20 cellular contexts compared by ENCODE assay signal in the genomic region with DNA sequence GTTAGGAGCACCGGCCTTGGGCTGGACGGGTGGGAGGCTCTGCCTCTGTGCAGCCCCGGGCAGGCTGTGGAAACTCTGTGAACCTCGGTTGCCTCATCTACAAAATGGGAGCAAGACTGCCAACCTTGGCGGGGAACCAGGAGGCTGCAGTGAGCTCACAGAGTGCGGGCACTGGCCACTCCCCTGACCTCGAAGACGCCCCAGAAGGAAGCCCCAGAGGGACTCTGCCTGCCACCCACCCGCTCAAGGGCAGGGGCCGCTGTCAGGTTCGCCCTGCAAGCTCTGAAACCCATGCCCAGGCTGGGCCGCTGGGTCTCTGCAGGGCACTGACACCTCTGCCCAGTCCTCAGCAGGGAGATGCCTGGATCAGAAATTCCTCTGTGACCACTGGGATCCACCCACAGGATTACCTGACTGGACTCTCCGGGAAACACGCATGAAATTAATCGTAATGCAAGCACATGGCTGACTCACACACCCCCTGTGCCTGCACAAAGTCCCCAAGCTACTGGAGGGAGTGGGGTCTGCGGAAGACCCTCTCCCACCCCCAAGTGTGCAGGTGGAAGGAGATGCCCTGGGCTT. TPM values are rescaled to one million over a fixed set of nuclear protein-coding genes. Genes with fewer than 3 reads are reported as not detected.
A peak's percentile ranks its signal among the peaks of the same experiment; 100 is the strongest.
DNase-seq lines count a peak whose midpoint lies in the region; ATAC-seq lines count a peak whose summit lies in the region.
"Had no signal": no experiment of that assay in that cellular context is flagged by ENCODE, and none has a peak within 500 bp of the region (broad histone marks: within the 10 kb centered on the region; RNA-seq: fewer than 3 reads in every experiment).

No MANE protein-coding gene starts in this region.

- peak; percentile 15 for DNase-seq in left cardiac atrium
- DNase-seq in cardiac septum (ENCODE audit: low spot score): no peak
- DNase-seq in SW480 (ENCODE audit: low spot score): peak; percentile 66
- peak; percentile 55 for DNase-seq in kidney tubule cell (ENCODE audit: low spot score)
- no peak for DNase-seq in ecto neural progenitor cell (ENCODE audit: low spot score)
- no peak for DNase-seq in UCSD-AML1 (lab: John Stamatoyannopoulos, UW; ENCODE audit: unreplicated experiment)
- no peak for DNase-seq in anterior cingulate cortex (lab: John Stamatoyannopoulos, UW)
- DNase-seq: activated CD4-positive, alpha-beta T cell treated with anti-CD3 and anti-CD28 coated beads for 36 hours; activated gamma-delta T cell; activated T-cell treated with anti-CD3 and anti-CD28 coated beads, Interleukin-2, amount 50 U/mL, for 1 hour; effector CD4-positive, alpha-beta T cell; HCEC 1CT; NCI-H2081; OCI-M1; stimulated activated CD8-positive, alpha-beta memory T cell treated with anti-CD3 and anti-CD28 coated beads, Interleukin-4, amount 100 ng/mL, for 48 hours had no signal

- intact Hi-C loops in left cardiac atrium (cut with DNase I): no loop called here
- intact Hi-C loops in cardiac septum (cut with DNase I): no loop called here

- no peak for ATAC-seq in left cardiac atrium
- no peak for ATAC-seq in GM21447 (IDR thresholded peaks at IDR 0.05; ENCODE audit: unreplicated experiment)
- ATAC-seq: activated CD4-positive, alpha-beta T cell treated with anti-CD3 and anti-CD28 coated beads for 36 hours; heart left ventricle had no signal

RNA-seq across cellular contexts. Expression of a gene that starts 7.4 kb away (rescaled TPM):
- total RNA-seq in left cardiac atrium (not detected), cardiac septum (0.03 TPM)
- total RNA-seq: LHCN-M2; SK-MEL-5; T-helper 1 cell treated with Interleukin-12 subunit alpha and Interleukin-12 subunit beta and Interleukin-4 antibody, amounts not matched to agents 30 ng/mL and 1 ng/mL, for 36 hours had no signal

RNA-seq across cellular contexts. Expression of a gene that starts 30.8 kb away (rescaled TPM):
- total RNA-seq in left cardiac atrium (10 to 100 TPM; 55.6 to 58.6 TPM), cardiac septum (35.1 TPM)

RNA-seq across cellular contexts. Expression of a gene that starts 50.9 kb away (rescaled TPM):
- total RNA-seq in left cardiac atrium (1 to 10 TPM; 6.5 to 6.6 TPM), cardiac septum (7.2 TPM)

Comparison
In these comparisons a context has a peak if more than half of its experiments do, and no peak if none do; other contexts are left out.
1. DNase-seq: peak in left cardiac atrium (single experiment), SW480 (single experiment) and kidney tubule cell (single experiment); none in cardiac septum (single experiment), ecto neural progenitor cell (single experiment), UCSD-AML1 (single experiment) and anterior cingulate cortex (0 of 58).